ENCODE assay signal across 8 cellular contexts in the genomic region with DNA sequence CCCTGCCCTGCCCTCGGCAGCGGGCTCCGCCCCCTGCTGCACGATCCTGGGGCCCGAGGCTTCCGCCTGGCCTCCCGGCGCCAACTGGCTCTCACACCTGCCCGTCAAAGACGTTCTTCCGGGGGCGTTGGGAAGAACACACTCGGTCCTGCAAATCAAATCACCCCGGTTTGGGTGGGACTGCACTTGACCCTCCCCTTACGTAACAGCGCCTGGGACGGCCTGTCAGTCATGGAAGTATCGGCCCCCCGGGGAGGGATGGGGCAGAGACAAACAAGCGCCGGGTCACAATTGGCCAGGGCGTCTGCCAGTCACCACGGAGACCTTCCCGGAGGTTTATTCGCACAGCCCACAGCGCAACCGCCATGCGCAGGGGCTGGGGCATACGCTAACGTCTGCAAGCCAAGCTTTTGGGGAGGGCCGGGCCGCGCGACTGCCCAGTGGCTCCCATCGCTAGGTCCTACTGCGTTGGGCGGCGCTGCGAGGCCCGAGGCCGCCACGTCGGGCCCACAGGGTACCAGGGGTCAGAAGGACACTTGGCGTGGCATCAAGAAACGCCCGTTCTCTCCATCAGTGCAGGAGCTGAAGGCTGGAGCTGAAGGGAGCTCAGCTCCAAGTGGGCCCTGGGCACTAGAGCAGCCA. TPM values are rescaled to one million over a fixed set of nuclear protein-coding genes. Genes with fewer than 3 reads are reported as not detected.
DNase-seq lines count a peak whose midpoint lies in the region; ATAC-seq and TF ChIP-seq lines count a peak whose summit lies in the region.

No MANE protein-coding gene starts in this region.

- H3K9me3 ChIP-seq in ES-I3 (ENCODE audit: control insufficient read depth, insufficient read depth, low read length) (no peaks in the 10 kb centered on the region), H9 (ENCODE audit: control insufficient read depth, low read depth, low read length) (no peaks in the 10 kb centered on the region)

- peak; percentile 91 for TF ChIP-seq POLR2A in Raji (IDR thresholded peaks at IDR 0.05; ENCODE audit: insufficient read depth, low read depth, low read length)

- no peaks in the 10 kb centered on the region for H4K20me1 ChIP-seq in H9 (ENCODE audit: control insufficient read depth, insufficient read depth, insufficient read length)

- no peak overlapping the region for H2BK20ac ChIP-seq in H9 (ENCODE audit: low read depth, low read length, poor library complexity, severe bottlenecking)

- WGBS in H9 (ENCODE audit: extremely low coverage, insufficient read length, low lambda C conversion rate): no CpG with 5 or more reads among the region's 46 CpGs

- no peak overlapping the region for H2BK12ac ChIP-seq in H9 (ENCODE audit: insufficient read length, low read depth, low read length)

- no peak overlapping the region for H4K91ac ChIP-seq in H9 (ENCODE audit: insufficient read length, low read depth, low read length)

- no peaks in the 10 kb centered on the region for H3K27me3 ChIP-seq in H9 (ENCODE audit: insufficient read depth, low read length)

- no peak overlapping the region for H2AFZ ChIP-seq in H9 (ENCODE audit: low read length)

- H3K4me3 Mint-ChIP-seq in H9: peak overlapping the region; percentile 86 to 95
- H3K4me3 Mint-ChIP-seq in natural killer cell treated with Interleukin-12 subunit alpha and Interleukin-12 subunit beta and Interleukin-15 and Interleukin-18, amount 100 ng/mL, for 72 hours: peak overlapping the region; percentile 95

- peak overlapping the region; percentile 71 for H3K4me2 ChIP-seq in H9 (ENCODE audit: insufficient read depth, insufficient read length, low read length)

- no peak overlapping the region for H4K5ac ChIP-seq in H9 (ENCODE audit: insufficient read length, low read depth, low read length)

- H3K4me3 ChIP-seq in fibroblast of pulmonary artery (replicated peaks; ENCODE audit: low read depth, low read length): peak overlapping the region; percentile 68

- H3K4me1 Mint-ChIP-seq in H9: peaks cover 25 to 31% of the 10 kb centered on the region in 2 experiments
- H3K4me1 Mint-ChIP-seq in natural killer cell treated with Interleukin-12 subunit alpha and Interleukin-12 subunit beta and Interleukin-15 and Interleukin-18, amount 100 ng/mL, for 72 hours (ENCODE audit: low read depth in 2 of 2): peaks cover 33 to 42% of the 10 kb centered on the region in 2 donors

- no peak overlapping the region for H2AK5ac ChIP-seq in H9 (ENCODE audit: insufficient read length, low read length)

- peak overlapping the region; percentile 91 to 97 (median 94); a peak in 6 of 7 replicates for H3K27ac Mint-ChIP-seq in H9
- peak overlapping the region; percentile 81 to 92 for H3K27ac Mint-ChIP-seq in natural killer cell treated with Interleukin-12 subunit alpha and Interleukin-12 subunit beta and Interleukin-15 and Interleukin-18, amount 100 ng/mL, for 72 hours

- H3K27ac ChIP-seq in H9 (ENCODE audit: insufficient read length, low read depth, low read length): no peak overlapping the region

- no peaks in the 10 kb centered on the region; the same call in 1 of the 2 replicates for H3K79me2 ChIP-seq in H9 (ENCODE audit: insufficient read depth, low read length)

- H3K14ac ChIP-seq in H9 (ENCODE audit: insufficient read depth, low read length): peak overlapping the region; percentile 82; the same call in 1 of the 2 replicates

- H4K8ac ChIP-seq in H9 (replicated peaks; ENCODE audit: insufficient read length, low read depth, low read length): no peak overlapping the region

- no peak for TF ChIP-seq CTCF in H9 (conservative IDR thresholded peaks at IDR 0.05)
- TF ChIP-seq CTCF in fibroblast of pulmonary artery (IDR thresholded peaks at IDR 0.05; ENCODE audit: low read length, missing control alignments): no peak

- no peak overlapping the region for H3K4ac ChIP-seq in H9 (ENCODE audit: low read depth, low read length)

- DNase-seq in H9: peak; percentile 100
- peak; percentile 100 for DNase-seq in M059J (ENCODE audit: low read depth)
- DNase-seq in activated effector memory CD4-positive, alpha-beta T cell treated with anti-CD3 and anti-CD28 coated beads, Interleukin-2, amount 50 U/mL, for 16 hours: peak; percentile 100
- peak; percentile 100 for DNase-seq in fibroblast of pulmonary artery (ENCODE audit: low read depth)
- peak; percentile 100 for DNase-seq in natural killer cell treated with Interleukin-12 subunit alpha and Interleukin-12 subunit beta and Interleukin-15 and Interleukin-18, amount 100 ng/mL, for 72 hours (ENCODE audit: low spot score)
- DNase-seq in stimulated activated naive CD4-positive, alpha-beta T cell treated with Interleukin-2 at 50 U/mL for 16 hours (lab: John Stamatoyannopoulos, UW): peak; percentile 100

- peak; percentile 96 to 97 for ATAC-seq in natural killer cell treated with Interleukin-12 subunit alpha and Interleukin-12 subunit beta and Interleukin-15 and Interleukin-18, amount 100 ng/mL, for 72 hours

- no peaks in the 10 kb centered on the region for H3K79me1 ChIP-seq in H9 (ENCODE audit: insufficient read depth, low read depth, low read length, poor library complexity, severe bottlenecking)

- H3K4me1 ChIP-seq in ES-I3 (ENCODE audit: insufficient read depth, low read length): peaks cover 14% of the 10 kb centered on the region; the same call in 1 of the 2 replicates
- peaks cover 7% of the 10 kb centered on the region; the same call in 1 of the 2 replicates for H3K4me1 ChIP-seq in H9 (ENCODE audit: insufficient read depth, low read length)

- H3K23ac ChIP-seq in H9 (ENCODE audit: insufficient read length, low read depth, low read length): no peak overlapping the region

- H3K27me3 Mint-ChIP-seq in H9 (ENCODE audit: low read depth): no peaks in the 10 kb centered on the region
- H3K27me3 Mint-ChIP-seq in natural killer cell treated with Interleukin-12 subunit alpha and Interleukin-12 subunit beta and Interleukin-15 and Interleukin-18, amount 100 ng/mL, for 72 hours: no peaks in the 10 kb centered on the region

- H2BK120ac ChIP-seq in H9 (ENCODE audit: low read depth, low read length, poor library complexity, severe bottlenecking): no peak overlapping the region

- no peaks in the 10 kb centered on the region for H3K36me3 ChIP-seq in ES-I3 (ENCODE audit: insufficient read depth, low read length)

- no peak overlapping the region for H3K56ac ChIP-seq in H9 (ENCODE audit: insufficient read length, low read depth, low read length)

- peaks cover 0 to 10% (median 4%) of the 10 kb centered on the region in 3 experiments; a peak in 6 of 7 replicates for H3K36me3 Mint-ChIP-seq in H9 (ENCODE audit: insufficient read depth in 1 of 3, low read depth in 3 of 3)
- peaks cover 2% of the 10 kb centered on the region for H3K36me3 Mint-ChIP-seq in natural killer cell treated with Interleukin-12 subunit alpha and Interleukin-12 subunit beta and Interleukin-15 and Interleukin-18, amount 100 ng/mL, for 72 hours

- peaks cover 5% of the 10 kb centered on the region for H3K23me2 ChIP-seq in H9 (ENCODE audit: insufficient read length, low read depth, low read length, poor library complexity, severe bottlenecking)

- peak overlapping the region; percentile 66; the same call in 1 of the 2 replicates for H3K9ac ChIP-seq in ES-I3 (ENCODE audit: low read depth, low read length)
- peak overlapping the region; percentile 69 for H3K9ac ChIP-seq in H9 (ENCODE audit: extremely low read depth, insufficient read length, low read length)

- H3K9me3 Mint-ChIP-seq in H9: peaks cover 0 to 2% of the 10 kb centered on the region in 2 experiments; a peak in 1 of 5 replicates
- no peaks in the 10 kb centered on the region for H3K9me3 Mint-ChIP-seq in natural killer cell treated with Interleukin-12 subunit alpha and Interleukin-12 subunit beta and Interleukin-15 and Interleukin-18, amount 100 ng/mL, for 72 hours

- H3K18ac ChIP-seq in H9 (ENCODE audit: insufficient read length, low read depth, low read length): no peak overlapping the region

- H2BK5ac ChIP-seq in H9 (ENCODE audit: insufficient read length, low read length): no peak overlapping the region

- no peak overlapping the region for H2BK15ac ChIP-seq in H9 (ENCODE audit: low read depth, low read length)

- H3T11ph ChIP-seq in H9 (ENCODE audit: low read length): no peak overlapping the region

RNA-seq across cellular contexts. Expression of a gene that starts 0.4 kb away (rescaled TPM):
- 23.9 and 26.2 TPM in 2 replicates for total RNA-seq in H9 (2021)
- total RNA-seq in M059J (2014; rRNA removed; shearing (Covaris generic)): 22.4 and 35.6 TPM in 2 replicates
- 10 to 100 TPM; 28.0 to 30.2 TPM for total RNA-seq in natural killer cell treated with Interleukin-12 subunit alpha and Interleukin-12 subunit beta and Interleukin-15 and Interleukin-18, amount 100 ng/mL, for 72 hours
